ENCODE assay signal across 8 cellular contexts in the genomic region with DNA sequence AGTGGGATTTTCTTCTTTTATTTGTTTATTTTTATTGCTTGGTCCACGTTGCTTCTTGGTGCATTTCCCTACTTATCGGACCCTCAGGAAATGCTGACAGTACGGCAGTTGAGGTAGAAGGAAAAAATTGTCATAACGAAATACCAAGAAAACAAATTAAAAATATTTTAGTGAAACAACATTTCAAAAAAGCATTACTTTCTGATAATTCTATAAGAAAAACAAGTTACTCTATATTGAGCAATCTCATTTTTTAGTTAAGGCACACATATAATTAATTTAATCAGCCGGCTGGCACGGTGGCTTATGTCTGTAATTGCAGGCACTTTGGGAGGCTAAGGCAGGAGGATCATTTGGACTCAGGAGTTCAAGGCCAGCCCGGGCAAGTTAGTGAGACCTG.
"Had no signal": no experiment of that assay in that cellular context is flagged by ENCODE, and none has a peak within 500 bp of the region (broad histone marks: within the 10 kb centered on the region; RNA-seq: fewer than 3 reads in every experiment).

No MANE protein-coding gene starts in this region.

- H3K4me3 ChIP-seq: GM12878 had no signal

- DNase-seq: GDM1, GF-D8 had no signal

- FAIRE-seq: G401.6, GM12878, GM12891, GM12892, GM18507, GM19239 had no signal

- ATAC-seq: GM12878 had no signal
